ENCODE assay signal across 8 cellular contexts in the genomic region with DNA sequence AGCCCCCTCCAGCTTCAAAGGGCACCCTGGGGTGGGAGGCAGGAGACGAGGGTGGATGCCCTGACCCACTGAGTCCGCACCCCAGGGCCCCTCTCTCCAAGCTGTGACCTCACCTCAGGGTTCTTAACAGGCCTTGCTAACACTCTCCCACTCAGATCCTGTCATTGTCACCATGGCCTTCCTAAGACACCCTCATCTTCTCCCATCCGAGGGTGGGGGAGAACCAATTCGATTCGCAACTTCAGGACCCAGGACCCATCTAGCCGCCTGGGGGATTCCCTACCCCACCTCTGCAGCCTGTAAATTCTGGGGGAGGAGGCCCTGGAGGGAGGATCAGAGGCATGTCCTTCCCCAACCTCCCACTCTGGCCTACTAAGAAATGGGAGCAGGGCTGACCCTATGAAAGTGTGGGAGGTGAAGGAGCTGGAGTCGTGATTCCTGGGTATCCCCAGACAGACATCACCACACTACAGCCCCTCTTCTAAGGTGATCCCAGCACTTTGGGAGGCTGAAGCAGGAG. TPM values are rescaled to one million over a fixed set of nuclear protein-coding genes. Genes with fewer than 3 reads are reported as not detected.
DNase-seq lines count a peak whose midpoint lies in the region; ATAC-seq and TF ChIP-seq lines count a peak whose summit lies in the region.
"Had no signal": no experiment of that assay in that cellular context is flagged by ENCODE, and none has a peak within 500 bp of the region (broad histone marks: within the 10 kb centered on the region; RNA-seq: fewer than 3 reads in every experiment).

No MANE protein-coding gene starts in this region.

- DNase-seq in dorsolateral prefrontal cortex (no peak), smooth muscle cell (lab: John Stamatoyannopoulos, UW; ENCODE audit: unreplicated experiment) (no peak), OCI-M1 (lab: John Stamatoyannopoulos, UW) (no peak), iPS-NIHi7 (ENCODE audit: extremely low spot score) (no peak), NCI-H748 treated with DMSO at 0.1 percent for 48 hours (lab: John Stamatoyannopoulos, UW) (no peak)
- DNase-seq: NCI-H1436 had no signal

- no peaks in the 10 kb centered on the region for H3K79me2 ChIP-seq in smooth muscle cell (ENCODE audit: low read depth)

- peak overlapping the region; percentile 56 for H3K4me2 ChIP-seq in smooth muscle cell

- H3K4me1 ChIP-seq in smooth muscle cell (ENCODE audit: low read depth) = peaks cover 11% of the 10 kb centered on the region

- no peak overlapping the region for H2AFZ ChIP-seq in smooth muscle cell (ENCODE audit: low read depth)

- peak overlapping the region in 44 of 59 donors; percentile 11 to 88 (median 70) for H3K27ac ChIP-seq in dorsolateral prefrontal cortex
- H3K27ac ChIP-seq in smooth muscle cell (ENCODE audit: low read depth) = peak overlapping the region; percentile 10

- no peaks in the 10 kb centered on the region for H3K9me3 ChIP-seq in smooth muscle cell (replicated peaks; ENCODE audit: low read depth)

- H3K36me3 ChIP-seq in smooth muscle cell (ENCODE audit: low read depth) = no peaks in the 10 kb centered on the region

- peaks cover 18% of the 10 kb centered on the region for H4K20me1 ChIP-seq in smooth muscle cell (ENCODE audit: low read depth)

- TF ChIP-seq CTCF in dorsolateral prefrontal cortex (IDR thresholded peaks at IDR 0.05 in 54 of 56, conservative IDR thresholded peaks at IDR 0.05 in 2 of 56; ENCODE audit: low read depth in 1 of 56, partially characterized antibody in 56 of 56) (no peak), smooth muscle cell (IDR thresholded peaks at IDR 0.05; ENCODE audit: borderline replicate concordance, insufficient read depth, poor library complexity, severe bottlenecking) (no peak)

- H3K27me3 ChIP-seq in dorsolateral prefrontal cortex (no peaks in the 10 kb centered on the region), smooth muscle cell (ENCODE audit: low read depth) (no peaks in the 10 kb centered on the region)

- peaks cover 5% of the 10 kb centered on the region for H3F3A ChIP-seq in smooth muscle cell (ENCODE audit: low read depth)

- intact Hi-C loops in dorsolateral prefrontal cortex (cut with DNase I) = no loop called here

- peak; percentile 6 for ATAC-seq in GM19463 (IDR thresholded peaks at IDR 0.05; ENCODE audit: unreplicated experiment)
- ATAC-seq in HG03175 (IDR thresholded peaks at IDR 0.05; ENCODE audit: unreplicated experiment) = peak; percentile 24

- peak overlapping the region in 3 of 59 donors; percentile 13 to 19 (median 19) for H3K4me3 ChIP-seq in dorsolateral prefrontal cortex
- no peak overlapping the region for H3K4me3 ChIP-seq in smooth muscle cell

- no peak overlapping the region for H3K9ac ChIP-seq in smooth muscle cell (ENCODE audit: low read depth)

- WGBS in smooth muscle cell (ENCODE audit: low lambda C conversion rate) = 59% methylated on average over 7 of the region's 7 CpGs

RNA-seq across cellular contexts. Expression of a gene that starts 17.4 kb away (rescaled TPM):
- total RNA-seq in dorsolateral prefrontal cortex (100 to 1,000 TPM in 118 of 120 experiments, 10 to 100 TPM in 2; 95.2 to 308 (median 133) TPM), smooth muscle cell (64.1 and 78.8 TPM in 2 replicates)
- 77.8 and 78.0 TPM in 2 replicates for polyA plus RNA-seq in smooth muscle cell

RNA-seq across cellular contexts. Expression of a gene that starts 52.5 kb away (rescaled TPM):
- total RNA-seq in dorsolateral prefrontal cortex (10 to 100 TPM; 16.6 to 45.7 (median 35.4) TPM), smooth muscle cell (12.7 and 14.1 TPM in 2 replicates)
- polyA plus RNA-seq in smooth muscle cell = 30.2 and 31.0 TPM in 2 replicates

RNA-seq across cellular contexts. Expression of a gene that starts 52.8 kb away (rescaled TPM):
- 10 to 100 TPM in 34 of 120 experiments, 1 to 10 TPM in 86; 3.3 to 14.5 (median 8.6) TPM for total RNA-seq in dorsolateral prefrontal cortex
- 2.6 and 2.9 TPM in 2 replicates for total RNA-seq in smooth muscle cell
- polyA plus RNA-seq in smooth muscle cell = 1.7 and 2.0 TPM in 2 replicates
